Comparison of ENCODE assay signal across 10 cellular contexts in the genomic region with DNA sequence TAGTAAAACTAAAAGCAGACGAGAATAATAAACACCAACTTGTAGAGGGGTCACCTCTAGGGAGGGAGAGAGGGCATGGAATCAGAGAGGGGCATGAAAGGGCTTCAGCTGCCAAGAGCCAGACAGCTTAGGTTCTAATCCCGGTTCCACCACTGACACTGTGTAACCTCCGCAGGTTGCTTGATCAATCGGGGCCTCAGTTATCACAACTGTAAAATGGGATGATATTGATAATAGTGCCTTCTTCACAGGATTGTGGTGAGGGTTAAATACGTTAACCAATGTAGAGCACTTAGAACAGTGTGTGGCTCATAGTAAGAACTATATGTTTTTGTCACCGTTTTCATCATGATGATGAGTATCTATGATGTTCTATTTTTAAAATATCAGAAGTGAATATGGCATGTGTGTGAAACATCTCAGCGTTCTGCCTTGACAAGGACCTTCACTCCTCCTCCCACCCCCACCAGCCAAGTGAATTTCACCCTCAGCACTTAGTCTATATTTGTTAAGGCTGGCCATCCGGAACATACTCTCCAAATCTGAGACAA. TPM values are rescaled to one million over a fixed set of nuclear protein-coding genes. Genes with fewer than 3 reads are reported as not detected.
A peak's percentile ranks its signal among the peaks of the same experiment; 100 is the strongest.
DNase-seq lines count a peak whose midpoint lies in the region; ATAC-seq and TF ChIP-seq lines count a peak whose summit lies in the region.
"Had no signal": no experiment of that assay in that cellular context is flagged by ENCODE, and none has a peak within 500 bp of the region (broad histone marks: within the 10 kb centered on the region; RNA-seq: fewer than 3 reads in every experiment).

No MANE protein-coding gene starts in this region.

- no peaks in the 10 kb centered on the region for H3K9me3 Mint-ChIP-seq in activated T-cell treated with anti-CD3 and anti-CD28 coated beads, Interleukin-2, amount 50 U/mL, for 72 hours
- H3K9me3 Mint-ChIP-seq: type B pancreatic cell had no signal

- no peak overlapping the region for H3K4me3 ChIP-seq in breast epithelium
- H3K4me3 ChIP-seq in mammary epithelial cell (replicated peaks in 1 of 3; ENCODE audit: insufficient read depth in 1 of 3, low read depth in 2 of 3, low read length in 3 of 3): no peak overlapping the region
- H3K4me3 ChIP-seq in lower lobe of right lung: no peak overlapping the region
- no peak overlapping the region for H3K4me3 ChIP-seq in upper lobe of left lung
- no peak overlapping the region for H3K4me3 ChIP-seq in gastroesophageal sphincter

- H3K36me3 ChIP-seq in breast epithelium: no peaks in the 10 kb centered on the region
- no peaks in the 10 kb centered on the region for H3K36me3 ChIP-seq in mammary epithelial cell (ENCODE audit: insufficient read depth, low read length)
- H3K36me3 ChIP-seq in lower lobe of right lung: no peaks in the 10 kb centered on the region
- peaks cover 0 to 17% (median 0%) of the 10 kb centered on the region in 4 donors for H3K36me3 ChIP-seq in upper lobe of left lung
- H3K36me3 ChIP-seq in gastroesophageal sphincter: peaks cover 0 to 18% of the 10 kb centered on the region in 2 donors

- no peaks in the 10 kb centered on the region for H3K9me3 ChIP-seq in breast epithelium
- H3K9me3 ChIP-seq in mammary epithelial cell (replicated peaks; ENCODE audit: insufficient read depth, low read length): no peaks in the 10 kb centered on the region
- H3K9me3 ChIP-seq in lower lobe of right lung: no peaks in the 10 kb centered on the region
- no peaks in the 10 kb centered on the region for H3K9me3 ChIP-seq in upper lobe of left lung
- H3K9me3 ChIP-seq in gastroesophageal sphincter: no peaks in the 10 kb centered on the region

- ATAC-seq in activated T-cell treated with anti-CD3 and anti-CD28 coated beads, Interleukin-2, amount 50 U/mL, for 72 hours (replicated peaks in 1 of 2): peak; percentile 35 to 43
- ATAC-seq in lower lobe of right lung: no peak
- no peak for ATAC-seq in upper lobe of left lung (ENCODE audit: low FRiP score in 2 of 2)
- no peak for ATAC-seq in HG02588 (IDR thresholded peaks at IDR 0.05; ENCODE audit: unreplicated experiment)
- ATAC-seq in gastroesophageal sphincter: no peak

- no peaks in the 10 kb centered on the region for H3K36me3 Mint-ChIP-seq in activated T-cell treated with anti-CD3 and anti-CD28 coated beads, Interleukin-2, amount 50 U/mL, for 72 hours (ENCODE audit: insufficient read depth in 2 of 2)

- H3K4me1 Mint-ChIP-seq in activated T-cell treated with anti-CD3 and anti-CD28 coated beads, Interleukin-2, amount 50 U/mL, for 72 hours (ENCODE audit: low read depth): peaks cover 95% of the 10 kb centered on the region

- DNase-seq in breast epithelium (ENCODE audit: low spot score in 2 of 2) (no peak), mammary epithelial cell (no peak), lower lobe of right lung (no peak), upper lobe of left lung (no peak), NCI-H2029 (lab: John Stamatoyannopoulos, UW) (no peak)
- DNase-seq in activated T-cell treated with anti-CD3 and anti-CD28 coated beads, Interleukin-2, amount 50 U/mL, for 72 hours: no peak
- DNase-seq: SIG-M5 had no signal

- H3K9ac ChIP-seq in mammary epithelial cell (ENCODE audit: insufficient read depth, low read length): no peak overlapping the region

- no peaks in the 10 kb centered on the region for H4K20me1 ChIP-seq in mammary epithelial cell (ENCODE audit: insufficient read depth, low read length)

- in situ Hi-C loops in mammary epithelial cell (cut with MboI; ENCODE audit: low sequenced_read_pairs in 2 of 2): loop anchor here (5.0 to 10.0 kb wide), 2 partner anchors 75 to 242 kb away; partner anchors contain the start of gene BRPF3 (in 1 of the 2)

- H3K27me3 ChIP-seq in breast epithelium: no peaks in the 10 kb centered on the region
- H3K27me3 ChIP-seq in mammary epithelial cell (ENCODE audit: insufficient read depth, low read length): no peaks in the 10 kb centered on the region
- H3K27me3 ChIP-seq in lower lobe of right lung (ENCODE audit: low read depth): no peaks in the 10 kb centered on the region
- no peaks in the 10 kb centered on the region for H3K27me3 ChIP-seq in upper lobe of left lung
- H3K27me3 ChIP-seq in gastroesophageal sphincter: no peaks in the 10 kb centered on the region

- TF ChIP-seq POLR2A in breast epithelium (IDR thresholded peaks at IDR 0.05) (no peak), upper lobe of left lung (IDR thresholded peaks at IDR 0.05) (no peak), gastroesophageal sphincter (IDR thresholded peaks at IDR 0.05) (no peak)

- intact Hi-C loops in breast epithelium (cut with DNase I; ENCODE audit: low total_unique reads): no loop called here
- intact Hi-C loops in mammary epithelial cell (cut with micrococcal nuclease): no loop called here
- intact Hi-C loops in lower lobe of right lung (cut with DNase I): no loop called here

- H2AFZ ChIP-seq in mammary epithelial cell (ENCODE audit: low read depth, low read length): no peak overlapping the region

- H3K27ac ChIP-seq in breast epithelium: peak overlapping the region; percentile 85 to 91
- H3K27ac ChIP-seq in mammary epithelial cell (ENCODE audit: insufficient read depth, low read depth, low read length): no peak overlapping the region
- peak overlapping the region; percentile 74 for H3K27ac ChIP-seq in lower lobe of right lung
- H3K27ac ChIP-seq in upper lobe of left lung: peak overlapping the region; percentile 76 to 88 (median 86)
- H3K27ac ChIP-seq in gastroesophageal sphincter: no peak overlapping the region

- no peaks in the 10 kb centered on the region for H3K79me2 ChIP-seq in mammary epithelial cell (ENCODE audit: insufficient read depth, low read length)

- H3K4me3 Mint-ChIP-seq in activated T-cell treated with anti-CD3 and anti-CD28 coated beads, Interleukin-2, amount 50 U/mL, for 72 hours: peak overlapping the region; percentile 93 to 99
- H3K4me3 Mint-ChIP-seq: type B pancreatic cell had no signal

- CTCF ChIA-PET in mammary epithelial cell (lab: Charles Lee; ENCODE audit: low non-redundant PET): no interaction called here

- dilution Hi-C loops in mammary epithelial cell (cut with HindIII; ENCODE audit: low sequenced_read_pairs): no loop called here

- TF ChIP-seq EP300 in upper lobe of left lung (IDR thresholded peaks at IDR 0.05) (no peak), gastroesophageal sphincter (IDR thresholded peaks at IDR 0.05) (no peak)

- no peak overlapping the region for H3K4me2 ChIP-seq in mammary epithelial cell (ENCODE audit: insufficient read depth, low read depth, low read length)

- H3K27ac Mint-ChIP-seq in activated T-cell treated with anti-CD3 and anti-CD28 coated beads, Interleukin-2, amount 50 U/mL, for 72 hours: peak overlapping the region; percentile 100

- WGBS in mammary epithelial cell (ENCODE audit: low coverage, missing lambda C conversion rate): 97% methylated on average over 7 of the region's 8 CpGs
- WGBS in upper lobe of left lung, 2 donors: 66 to 77% methylated on average over 8 of the region's 8 CpGs
- WGBS in gastroesophageal sphincter (ENCODE audit: low coverage in 1 of 2), 2 donors: 52 to 79% methylated on average over 2 to 7 of the region's 8 CpGs

- peaks cover 0 to 6% of the 10 kb centered on the region in 2 donors for H3K4me1 ChIP-seq in breast epithelium
- peaks cover 4% of the 10 kb centered on the region for H3K4me1 ChIP-seq in mammary epithelial cell (ENCODE audit: insufficient read depth, low read length)
- peaks cover 43% of the 10 kb centered on the region for H3K4me1 ChIP-seq in lower lobe of right lung
- H3K4me1 ChIP-seq in upper lobe of left lung: peaks cover 39 to 59% (median 45%) of the 10 kb centered on the region in 4 donors
- peaks cover 0 to 20% (median 5%) of the 10 kb centered on the region in 3 donors for H3K4me1 ChIP-seq in gastroesophageal sphincter

- no peaks in the 10 kb centered on the region for H3K27me3 Mint-ChIP-seq in activated T-cell treated with anti-CD3 and anti-CD28 coated beads, Interleukin-2, amount 50 U/mL, for 72 hours (ENCODE audit: low read depth)
- H3K27me3 Mint-ChIP-seq: type B pancreatic cell had no signal

- TF ChIP-seq CTCF in breast epithelium (IDR thresholded peaks at IDR 0.05): no peak
- no peak for TF ChIP-seq CTCF in mammary epithelial cell (conservative IDR thresholded peaks at IDR 0.05 in 1 of 2, IDR thresholded peaks at IDR 0.05 in 1 of 2; ENCODE audit: extremely low read depth in 1 of 2, insufficient read depth in 1 of 2, low read depth in 1 of 2, low read length in 2 of 2)
- TF ChIP-seq CTCF in lower lobe of right lung (IDR thresholded peaks at IDR 0.05): no peak
- no peak for TF ChIP-seq CTCF in upper lobe of left lung (IDR thresholded peaks at IDR 0.05)
- TF ChIP-seq CTCF in gastroesophageal sphincter (IDR thresholded peaks at IDR 0.05): no peak

- BruUV-seq in mammary epithelial cell (replicated peaks; lab: Mats Ljungman, UMichigan): no TSS peak

RNA-seq across cellular contexts. Expression of gene MAPK13, which starts 10.3 kb away (rescaled TPM):
- total RNA-seq in breast epithelium (10 to 100 TPM in 2 of 3 donors, 1 to 10 TPM in 1; 2.6 to 45.2 (median 30.2) TPM), mammary epithelial cell (10 to 100 TPM; 11.8 to 11.9 TPM), lower lobe of right lung (71.7 TPM), upper lobe of left lung (10 to 100 TPM; 56.7 to 90.1 (median 80.1) TPM), gastroesophageal sphincter (1 to 10 TPM; 1.4 to 8.4 (median 3.1) TPM)
- polyA plus RNA-seq in mammary epithelial cell: 23.6 TPM
- polyA minus RNA-seq in mammary epithelial cell: 37.9 TPM
- total RNA-seq in activated T-cell treated with anti-CD3 and anti-CD28 coated beads, Interleukin-2, amount 50 U/mL, for 72 hours: 10 to 100 TPM; 50.7 to 68.2 TPM

Comparison
In these comparisons a context has a peak if more than half of its experiments do, and no peak if none do; other contexts are left out.
1. H3K27ac ChIP-seq: peak in breast epithelium (2 of 2), lower lobe of right lung (single experiment) and upper lobe of left lung (4 of 4); none in mammary epithelial cell (single experiment) and gastroesophageal sphincter (0 of 4).
2. ATAC-seq: peak in activated T-cell treated with anti-CD3 and anti-CD28 coated beads, Interleukin-2, amount 50 U/mL, for 72 hours (2 of 2); none in lower lobe of right lung (0 of 2), upper lobe of left lung (0 of 2), HG02588 (single experiment) and gastroesophageal sphincter (single experiment).